Comparison of ENCODE assay signal across 24 cellular contexts in genomic region chr22:50161508-50162390, GRCh38. TPM values are rescaled to one million over a fixed set of nuclear protein-coding genes. Genes with fewer than 3 reads are reported as not detected.
"Had no signal": no experiment of that assay in that cellular context is flagged by ENCODE, and none has a peak within 500 bp of the region (broad histone marks: within the 10 kb centered on the region; RNA-seq: fewer than 3 reads in every experiment).

No MANE protein-coding gene starts in this region.

- DNase-seq: activated CD4-positive, alpha-beta memory T cell treated with anti-CD3 and anti-CD28 coated beads for 36 hours; activated CD4-positive, alpha-beta T cell treated with anti-CD3 and anti-CD28 coated beads, Interleukin-2, amount 10 ng/mL, durations not matched to agents 7 days and 5 days; activated CD4-positive, CD25-positive, alpha-beta regulatory T cell; activated gamma-delta T cell treated with Interleukin-2 at 50 U/mL for 16 hours; activated naive CD4-positive, alpha-beta T cell treated with anti-CD3 and anti-CD28 coated beads, Interleukin-2, amount 50 U/mL, for 16 hours; activated naive CD8-positive, alpha-beta T cell treated with anti-CD3 and anti-CD28 coated beads, Interleukin-2, amount 10 ng/mL, durations not matched to agents 7 days and 5 days; activated T-cell treated with anti-CD3 and anti-CD28 coated beads, Interleukin-2, amount 50 U/mL, for 4 hours; adrenal gland; anterior cingulate cortex; NCI-H1092; NCI-H1417; NCI-H1930; NCI-H2171 treated with DMSO at 0.1 percent for 48 hours; NCI-H345; NCI-H510A; NCI-H526 treated with DMSO at 0.1 percent for 48 hours; NCI-H82; T-helper 17 cell; T-helper 9 cell had no signal

- ATAC-seq: activated T-cell treated with anti-CD3 and anti-CD28 coated beads, Interleukin-2, amount 50 U/mL, for 4 hours; SK-N-SH treated with all-trans-retinoic acid at 6 μM for 48 hours; T-helper 17 cell had no signal

- H3K36me3 ChIP-seq: adrenal gland had no signal

- H3K27ac Mint-ChIP-seq: activated CD4-positive, alpha-beta memory T cell treated with anti-CD3 and anti-CD28 coated beads for 36 hours; activated CD4-positive, alpha-beta T cell treated with anti-CD3 and anti-CD28 coated beads, Interleukin-2, amount 10 ng/mL, durations not matched to agents 7 days and 5 days; activated naive CD8-positive, alpha-beta T cell treated with anti-CD3 and anti-CD28 coated beads, Interleukin-2, amount 10 ng/mL, durations not matched to agents 7 days and 5 days; T-helper 17 cell had no signal

- H3K27ac ChIP-seq: adrenal gland, KMS-11, SJSA1 had no signal

- H3K4me2 ChIP-seq: KMS-11 had no signal

- H3K4me3 ChIP-seq: adrenal gland, SJSA1 had no signal

- H3K9me3 Mint-ChIP-seq: activated CD4-positive, alpha-beta memory T cell treated with anti-CD3 and anti-CD28 coated beads for 36 hours; activated CD4-positive, alpha-beta T cell treated with anti-CD3 and anti-CD28 coated beads, Interleukin-2, amount 10 ng/mL, durations not matched to agents 7 days and 5 days; activated naive CD8-positive, alpha-beta T cell treated with anti-CD3 and anti-CD28 coated beads, Interleukin-2, amount 10 ng/mL, durations not matched to agents 7 days and 5 days; activated T-cell treated with anti-CD3 and anti-CD28 coated beads, Interleukin-2, amount 50 U/mL, for 4 hours had no signal

- H3K36me3 Mint-ChIP-seq: activated CD4-positive, alpha-beta memory T cell treated with anti-CD3 and anti-CD28 coated beads for 36 hours; activated naive CD8-positive, alpha-beta T cell treated with anti-CD3 and anti-CD28 coated beads, Interleukin-2, amount 10 ng/mL, durations not matched to agents 7 days and 5 days had no signal

- H3K4me3 Mint-ChIP-seq: activated CD4-positive, alpha-beta memory T cell treated with anti-CD3 and anti-CD28 coated beads for 36 hours; activated CD4-positive, alpha-beta T cell treated with anti-CD3 and anti-CD28 coated beads, Interleukin-2, amount 10 ng/mL, durations not matched to agents 7 days and 5 days; activated naive CD8-positive, alpha-beta T cell treated with anti-CD3 and anti-CD28 coated beads, Interleukin-2, amount 10 ng/mL, durations not matched to agents 7 days and 5 days; activated T-cell treated with anti-CD3 and anti-CD28 coated beads, Interleukin-2, amount 50 U/mL, for 4 hours; T-helper 17 cell had no signal

- H3K27me3 ChIP-seq: SJSA1 had no signal

- H3K4me1 ChIP-seq: adrenal gland, SJSA1 had no signal

- H3K4me1 Mint-ChIP-seq: activated CD4-positive, alpha-beta T cell treated with anti-CD3 and anti-CD28 coated beads, Interleukin-2, amount 10 ng/mL, durations not matched to agents 7 days and 5 days; activated naive CD8-positive, alpha-beta T cell treated with anti-CD3 and anti-CD28 coated beads, Interleukin-2, amount 10 ng/mL, durations not matched to agents 7 days and 5 days; T-helper 17 cell had no signal

- H3K9ac ChIP-seq: KMS-11 had no signal

- H3K9me3 ChIP-seq: adrenal gland, SJSA1 had no signal

RNA-seq across cellular contexts. Expression of gene PANX2, which starts 8.8 kb away (rescaled TPM):
- total RNA-seq: OCI-LY7, RPMI7951 had no signal
